ENCODE assay signal across 29 cellular contexts in genomic region chr17:53092072-53092471, GRCh38.
"Had no signal": no experiment of that assay in that cellular context is flagged by ENCODE, and none has a peak within 500 bp of the region (broad histone marks: within the 10 kb centered on the region; RNA-seq: fewer than 3 reads in every experiment).

No MANE protein-coding gene starts in this region.

- H3K4me3 ChIP-seq: esophagus muscularis mucosa, gastrocnemius medialis, heart left ventricle had no signal

- H3K4me1 ChIP-seq: esophagus muscularis mucosa, foreskin keratinocyte, heart left ventricle had no signal

- H3K27me3 ChIP-seq: brain microvascular endothelial cell, esophagus muscularis mucosa, foreskin keratinocyte, gastrocnemius medialis, heart left ventricle had no signal

- ATAC-seq: activated CD4-positive, CD25-positive, alpha-beta regulatory T cell treated with anti-CD3 and anti-CD28 coated beads, Interleukin-2, amount 50 U/mL, for 24 hours; activated CD8-positive, alpha-beta T cell treated with anti-CD3 and anti-CD28 coated beads for 36 hours; activated T-cell treated with anti-CD3 and anti-CD28 coated beads, Interleukin-2, amount 50 U/mL, for 4 hours; activated T-helper 17 cell treated with anti-CD3 and anti-CD28 coated beads, Interleukin-2, amount 50 U/mL, for 72 hours; effector memory CD8-positive, alpha-beta T cell; foreskin keratinocyte; gastrocnemius medialis; heart left ventricle; T-helper 17 cell had no signal

- H3K36me3 ChIP-seq: brain microvascular endothelial cell, esophagus muscularis mucosa, gastrocnemius medialis, heart left ventricle, WERI-Rb-1 had no signal

- DNase-seq: activated B cell treated with CpG ODN at 0.5 μM for 24 hours; activated CD4-positive, alpha-beta T cell treated with anti-CD3 and anti-CD28 coated beads for 48 hours; activated CD4-positive, alpha-beta T cell treated with anti-CD3 and anti-CD28 coated beads, Interleukin-2, amount 50 U/mL, for 1 hour; activated CD4-positive, alpha-beta T cell treated with anti-CD3 and anti-CD28 coated beads, Interleukin-2, amount 50 U/mL, for 48 hours; activated CD8-positive, alpha-beta memory T cell treated with anti-CD3 and anti-CD28 coated beads for 24 hours; activated CD8-positive, alpha-beta T cell treated with anti-CD3 and anti-CD28 coated beads for 36 hours; activated effector memory CD4-positive, alpha-beta T cell treated with Interleukin-2 at 50 U/mL for 16 hours; activated gamma-delta T cell treated with Interleukin-2 at 50 U/mL for 16 hours; activated naive CD4-positive, alpha-beta T cell treated with anti-CD3 and anti-CD28 coated beads, Interleukin-2, amount 50 U/mL, for 16 hours; activated naive CD4-positive, alpha-beta T cell treated with Interleukin-2 at 50 U/mL for 16 hours; activated T-cell treated with anti-CD3 and anti-CD28 coated beads, Interleukin-2, amount 50 U/mL, for 4 hours; amniotic stem cell; anterior cingulate cortex; brain microvascular endothelial cell; cortex of kidney; dermis blood vessel endothelial cell; effector CD4-positive, alpha-beta T cell; effector memory CD8-positive, alpha-beta T cell; erythroblast; foreskin keratinocyte; gastrocnemius medialis; glutamatergic neuron; heart left ventricle; T-helper 17 cell; T1000; WERI-Rb-1 had no signal

- H3K27ac ChIP-seq: brain microvascular endothelial cell, esophagus muscularis mucosa, foreskin keratinocyte, gastrocnemius medialis, heart left ventricle, WERI-Rb-1 had no signal
